In the genomic region with DNA sequence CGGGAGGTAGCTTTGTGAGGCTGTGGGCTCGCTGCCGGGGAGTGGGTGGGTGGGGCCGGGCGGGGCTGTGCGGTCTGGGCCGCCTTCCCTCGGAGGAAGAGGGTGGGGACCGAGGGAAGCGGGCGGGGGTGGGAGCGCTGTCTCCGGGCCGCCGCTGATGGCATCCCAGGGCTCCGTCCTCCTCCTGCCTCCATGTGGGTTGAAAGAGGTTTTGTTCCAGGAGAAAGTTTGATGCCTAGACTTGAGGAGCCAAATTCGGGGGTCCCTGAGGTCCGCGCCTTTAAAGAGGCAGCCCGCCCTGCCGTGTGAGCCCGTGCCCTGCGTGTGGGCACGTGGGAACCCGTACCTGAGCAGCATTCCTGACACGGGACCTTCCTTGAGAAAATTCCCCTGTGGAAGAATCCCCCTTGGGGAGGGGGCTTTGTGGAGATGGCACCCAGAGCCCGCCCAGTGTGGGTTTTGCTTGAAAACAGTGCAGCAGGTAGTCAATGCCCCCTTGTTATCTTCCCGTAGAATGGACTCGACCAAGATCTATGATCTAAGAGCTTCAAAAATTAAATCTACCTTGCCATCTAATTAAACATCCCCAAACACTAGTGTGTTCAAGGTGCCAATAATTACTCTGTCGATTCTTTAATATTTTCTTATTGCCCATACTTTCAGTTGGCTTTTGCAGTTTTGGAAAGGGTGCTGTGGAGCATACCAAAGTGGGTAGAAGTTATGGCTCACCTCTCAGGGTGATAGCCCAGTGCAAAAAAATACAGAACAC, we compare ENCODE assay signal across 8 cellular contexts.
A peak's percentile ranks its signal among the peaks of the same experiment; 100 is the strongest.
DNase-seq lines count a peak whose midpoint lies in the region; ATAC-seq lines count a peak whose summit lies in the region.

No MANE protein-coding gene starts in this region.

- no peaks in the 10 kb centered on the region for H3K27me3 ChIP-seq in effector memory CD4-positive, alpha-beta T cell (replicated peaks; ENCODE audit: control insufficient read depth, insufficient read depth, low read length, poor library complexity, severe bottlenecking)

- H3K4me3 Mint-ChIP-seq in naive thymus-derived CD8-positive, alpha-beta T cell = peak overlapping the region; percentile 13 to 81 (median 64)

- no peaks in the 10 kb centered on the region for H3K9me3 ChIP-seq in effector memory CD4-positive, alpha-beta T cell (ENCODE audit: control insufficient read depth, low read length)

- POLR2A ChIA-PET in naive thymus-derived CD8-positive, alpha-beta T cell (lab: Charles Lee) = no interaction called here

- H3K36me3 ChIP-seq in effector memory CD4-positive, alpha-beta T cell (ENCODE audit: control insufficient read depth, insufficient read depth, low read length) = no peaks in the 10 kb centered on the region

- H3K27ac ChIP-seq in effector memory CD4-positive, alpha-beta T cell (ENCODE audit: insufficient read depth, low read length, poor library complexity, severe bottlenecking) = peak overlapping the region; percentile 59

- H3K9me3 Mint-ChIP-seq in naive thymus-derived CD8-positive, alpha-beta T cell = no peaks in the 10 kb centered on the region

- H3K36me3 Mint-ChIP-seq in naive thymus-derived CD8-positive, alpha-beta T cell = no peaks in the 10 kb centered on the region

- DNase-seq in stimulated activated naive CD4-positive, alpha-beta T cell treated with Interleukin-2 at 50 U/mL for 16 hours (lab: John Stamatoyannopoulos, UW) = peak; percentile 31
- DNase-seq in stimulated activated naive CD4-positive, alpha-beta T cell (lab: John Stamatoyannopoulos, UW) = no peak
- DNase-seq in NCI-H69 (lab: John Stamatoyannopoulos, UW) = peak; percentile 79
- peak in 1 of 3 donors; percentile 11 for DNase-seq in effector memory CD4-positive, alpha-beta T cell
- no peak for DNase-seq in naive thymus-derived CD8-positive, alpha-beta T cell
- no peak for DNase-seq in DMS114 treated with DMSO at 0.1 percent for 48 hours (lab: John Stamatoyannopoulos, UW; ENCODE audit: unreplicated experiment)
- DNase-seq in COR-L47 (lab: John Stamatoyannopoulos, UW) = no peak

- peaks cover 7% of the 10 kb centered on the region for H3K4me1 ChIP-seq in effector memory CD4-positive, alpha-beta T cell (ENCODE audit: control insufficient read depth, insufficient read depth, low read length, poor library complexity, severe bottlenecking)

- peaks cover 29 to 72% (median 31%) of the 10 kb centered on the region in 5 donors for H3K27me3 Mint-ChIP-seq in naive thymus-derived CD8-positive, alpha-beta T cell

- peak overlapping the region in 1 of 10 donors; percentile 43 for H3K27ac Mint-ChIP-seq in naive thymus-derived CD8-positive, alpha-beta T cell

- H3K4me3 ChIP-seq in effector memory CD4-positive, alpha-beta T cell (ENCODE audit: insufficient read depth, low read depth, low read length, poor library complexity, severe bottlenecking) = peak overlapping the region; percentile 57

- ATAC-seq in naive thymus-derived CD8-positive, alpha-beta T cell = no peak
- no peak for ATAC-seq in HG02798 (IDR thresholded peaks at IDR 0.05; ENCODE audit: poor library complexity, unreplicated experiment)

- peaks cover 0 to 25% (median 4%) of the 10 kb centered on the region in 4 donors for H3K4me1 Mint-ChIP-seq in naive thymus-derived CD8-positive, alpha-beta T cell

Comparison
In these comparisons a context has a peak if more than half of its experiments do, and no peak if none do; other contexts are left out.
1. DNase-seq: peak in stimulated activated naive CD4-positive, alpha-beta T cell treated with Interleukin-2 at 50 U/mL for 16 hours (single experiment) and NCI-H69 (single experiment); none in stimulated activated naive CD4-positive, alpha-beta T cell (0 of 6), naive thymus-derived CD8-positive, alpha-beta T cell (0 of 10), DMS114 treated with DMSO at 0.1 percent for 48 hours (single experiment) and COR-L47 (single experiment).